In genomic region chr10:46305430-46305808, GRCh38 we compare ENCODE assay signal across 1 cellular context.
TF ChIP-seq lines count a peak whose summit lies in the region.

No MANE protein-coding gene starts in this region.

TF ChIP-seq in HepG2, 621 proteins besides CTCF, POLR2A, EP300 and RAD21 (continued from another document):
- TF ChIP-seq PAXIP1 (CRISPR knock-in tag; conservative IDR thresholded peaks at IDR 0.05) (no peak), ZNF644 (CRISPR knock-in tag; IDR thresholded peaks at IDR 0.05; ENCODE audit: low read depth) (no peak), TCF7L2 (IDR thresholded peaks at IDR 0.05; ENCODE audit: low read depth, low read length) (no peak), MNT (IDR thresholded peaks at IDR 0.05) (no peak), SNRNP70 (IDR thresholded peaks at IDR 0.05; ENCODE audit: low read depth, low read length) (no peak), FOXA3 (CRISPR knock-in tag; IDR thresholded peaks at IDR 0.05) (no peak), CSRNP1 (CRISPR knock-in tag; IDR thresholded peaks at IDR 0.05) (no peak), MBNL3 (CRISPR knock-in tag; conservative IDR thresholded peaks at IDR 0.05) (no peak)
- TF ChIP-seq, protein P1, sequence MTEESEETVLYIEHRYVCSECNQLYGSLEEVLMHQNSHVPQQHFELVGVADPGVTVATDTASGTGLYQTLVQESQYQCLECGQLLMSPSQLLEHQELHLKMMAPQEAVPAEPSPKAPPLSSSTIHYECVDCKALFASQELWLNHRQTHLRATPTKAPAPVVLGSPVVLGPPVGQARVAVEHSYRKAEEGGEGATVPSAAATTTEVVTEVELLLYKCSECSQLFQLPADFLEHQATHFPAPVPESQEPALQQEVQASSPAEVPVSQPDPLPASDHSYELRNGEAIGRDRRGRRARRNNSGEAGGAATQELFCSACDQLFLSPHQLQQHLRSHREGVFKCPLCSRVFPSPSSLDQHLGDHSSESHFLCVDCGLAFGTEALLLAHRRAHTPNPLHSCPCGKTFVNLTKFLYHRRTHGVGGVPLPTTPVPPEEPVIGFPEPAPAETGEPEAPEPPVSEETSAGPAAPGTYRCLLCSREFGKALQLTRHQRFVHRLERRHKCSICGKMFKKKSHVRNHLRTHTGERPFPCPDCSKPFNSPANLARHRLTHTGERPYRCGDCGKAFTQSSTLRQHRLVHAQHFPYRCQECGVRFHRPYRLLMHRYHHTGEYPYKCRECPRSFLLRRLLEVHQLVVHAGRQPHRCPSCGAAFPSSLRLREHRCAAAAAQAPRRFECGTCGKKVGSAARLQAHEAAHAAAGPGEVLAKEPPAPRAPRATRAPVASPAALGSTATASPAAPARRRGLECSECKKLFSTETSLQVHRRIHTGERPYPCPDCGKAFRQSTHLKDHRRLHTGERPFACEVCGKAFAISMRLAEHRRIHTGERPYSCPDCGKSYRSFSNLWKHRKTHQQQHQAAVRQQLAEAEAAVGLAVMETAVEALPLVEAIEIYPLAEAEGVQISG (CRISPR knock-in tag; IDR thresholded peaks at IDR 0.05), result no peak
- TF ChIP-seq, protein P2, sequence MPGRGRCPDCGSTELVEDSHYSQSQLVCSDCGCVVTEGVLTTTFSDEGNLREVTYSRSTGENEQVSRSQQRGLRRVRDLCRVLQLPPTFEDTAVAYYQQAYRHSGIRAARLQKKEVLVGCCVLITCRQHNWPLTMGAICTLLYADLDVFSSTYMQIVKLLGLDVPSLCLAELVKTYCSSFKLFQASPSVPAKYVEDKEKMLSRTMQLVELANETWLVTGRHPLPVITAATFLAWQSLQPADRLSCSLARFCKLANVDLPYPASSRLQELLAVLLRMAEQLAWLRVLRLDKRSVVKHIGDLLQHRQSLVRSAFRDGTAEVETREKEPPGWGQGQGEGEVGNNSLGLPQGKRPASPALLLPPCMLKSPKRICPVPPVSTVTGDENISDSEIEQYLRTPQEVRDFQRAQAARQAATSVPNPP (CRISPR knock-in tag; IDR thresholded peaks at IDR 0.05), result no peak
- TF ChIP-seq, protein P3, sequence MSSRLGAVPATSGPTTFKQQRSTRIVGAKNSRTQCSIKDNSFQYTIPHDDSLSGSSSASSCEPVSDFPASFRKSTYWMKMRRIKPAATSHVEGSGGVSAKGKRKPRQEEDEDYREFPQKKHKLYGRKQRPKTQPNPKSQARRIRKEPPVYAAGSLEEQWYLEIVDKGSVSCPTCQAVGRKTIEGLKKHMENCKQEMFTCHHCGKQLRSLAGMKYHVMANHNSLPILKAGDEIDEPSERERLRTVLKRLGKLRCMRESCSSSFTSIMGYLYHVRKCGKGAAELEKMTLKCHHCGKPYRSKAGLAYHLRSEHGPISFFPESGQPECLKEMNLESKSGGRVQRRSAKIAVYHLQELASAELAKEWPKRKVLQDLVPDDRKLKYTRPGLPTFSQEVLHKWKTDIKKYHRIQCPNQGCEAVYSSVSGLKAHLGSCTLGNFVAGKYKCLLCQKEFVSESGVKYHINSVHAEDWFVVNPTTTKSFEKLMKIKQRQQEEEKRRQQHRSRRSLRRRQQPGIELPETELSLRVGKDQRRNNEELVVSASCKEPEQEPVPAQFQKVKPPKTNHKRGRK (CRISPR knock-in tag; IDR thresholded peaks at IDR 0.05), result no peak
TF ChIP-seq in HepG2: peak in this region for 0.
